Comparison of ENCODE assay signal across 23 cellular contexts in the genomic region with DNA sequence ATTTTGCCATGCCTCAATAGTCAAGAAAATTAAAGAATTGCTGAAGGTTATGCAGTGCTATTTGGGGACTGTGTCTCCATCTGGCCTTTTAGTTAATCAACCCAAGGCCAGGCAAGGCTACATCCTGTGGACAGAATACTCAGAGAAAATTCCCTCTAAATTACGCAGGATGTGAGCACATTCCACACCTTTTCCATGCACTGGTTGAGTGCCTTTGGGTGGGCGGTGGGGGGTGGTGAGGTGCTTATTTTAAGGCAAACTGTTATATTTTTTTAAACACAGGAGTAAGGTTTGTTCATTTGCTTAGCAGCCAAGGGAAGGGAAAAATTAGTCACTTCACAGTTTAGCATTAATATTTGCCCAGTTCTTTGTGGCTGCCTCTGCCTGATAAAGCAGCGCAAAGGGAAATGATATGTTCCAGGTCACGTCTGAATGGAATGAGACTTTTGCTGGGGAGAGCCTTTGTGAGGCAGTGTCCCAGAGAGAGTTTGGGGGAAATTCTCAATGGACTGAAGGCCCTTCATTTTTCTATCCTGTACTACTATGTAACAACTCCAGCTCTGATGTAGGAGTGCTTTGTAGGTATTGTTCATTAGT. TPM values are rescaled to one million over a fixed set of nuclear protein-coding genes. Genes with fewer than 3 reads are reported as not detected.
A peak's percentile ranks its signal among the peaks of the same experiment; 100 is the strongest.
DNase-seq lines count a peak whose midpoint lies in the region; ATAC-seq and TF ChIP-seq lines count a peak whose summit lies in the region.
"Had no signal": no experiment of that assay in that cellular context is flagged by ENCODE, and none has a peak within 500 bp of the region (broad histone marks: within the 10 kb centered on the region; RNA-seq: fewer than 3 reads in every experiment).

No MANE protein-coding gene starts in this region.

- CTCF ChIA-PET in naive thymus-derived CD4-positive, alpha-beta T cell (lab: Charles Lee), result no interaction called here

- peaks cover 6 to 22% (median 7%) of the 10 kb centered on the region in 3 donors for H3K27me3 Mint-ChIP-seq in CD14-positive monocyte (ENCODE audit: low read depth in 3 of 3)
- H3K27me3 Mint-ChIP-seq in naive thymus-derived CD4-positive, alpha-beta T cell, result peaks cover 25 to 38% (median 30%) of the 10 kb centered on the region in 5 donors

- no peak for TF ChIP-seq CTCF in right atrium auricular region (IDR thresholded peaks at IDR 0.05)
- no peak for TF ChIP-seq CTCF in epithelial cell of proximal tubule (conservative IDR thresholded peaks at IDR 0.05; ENCODE audit: low read depth, low read length)
- TF ChIP-seq CTCF in CD14-positive monocyte (IDR thresholded peaks at IDR 0.05), result no peak

- peak; percentile 29 for ATAC-seq in left ventricle myocardium superior
- no peak for ATAC-seq in naive thymus-derived CD4-positive, alpha-beta T cell
- ATAC-seq: SK-N-SH treated with all-trans-retinoic acid at 6 μM for 48 hours had no signal

- peaks cover 0 to 26% of the 10 kb centered on the region in 2 donors for H3K4me1 ChIP-seq in right atrium auricular region
- H3K4me1 ChIP-seq in naive thymus-derived CD4-positive, alpha-beta T cell (ENCODE audit: control insufficient read depth in 2 of 2, insufficient read depth in 2 of 2, low read length in 2 of 2), result no peaks in the 10 kb centered on the region
- H3K4me1 ChIP-seq: BLaER1, SJCRH30 had no signal

- intact Hi-C loops in left ventricle myocardium superior (cut with micrococcal nuclease), result loop anchor here (2.0 kb wide), 1 partner anchor 50 kb away; no protein-coding TSS in a partner anchor
- intact Hi-C loops in CD14-positive monocyte (cut with micrococcal nuclease), result no loop called here
- intact Hi-C loops in naive thymus-derived CD4-positive, alpha-beta T cell (cut with micrococcal nuclease), result no loop called here

- DNase-seq in left ventricle myocardium superior (no peak), right atrium auricular region (ENCODE audit: low spot score) (no peak), epithelial cell of proximal tubule (ENCODE audit: low read depth) (peak; percentile 36), left kidney (ENCODE audit: low read depth, low spot score) (peak; percentile 37), CD14-positive monocyte (ENCODE audit: low spot score) (no peak), H7 (no peak)
- no peak for DNase-seq in naive thymus-derived CD4-positive, alpha-beta T cell
- DNase-seq: CD4-positive, alpha-beta T cell; GM23248; HCEC 1CT; MM.1S; NCI-H1048; NCI-H1694; NCI-H2029 treated with DMSO at 0.1 percent for 48 hours; NCI-H524 treated with DMSO at 0.1 percent for 48 hours; NCI-H774; SJCRH30 had no signal

- H3K4me1 Mint-ChIP-seq in CD14-positive monocyte, result no peaks in the 10 kb centered on the region
- peaks cover 0 to 1% (median 0%) of the 10 kb centered on the region in 7 donors for H3K4me1 Mint-ChIP-seq in naive thymus-derived CD4-positive, alpha-beta T cell

- H3K27ac Mint-ChIP-seq in CD14-positive monocyte, result no peak overlapping the region
- H3K27ac Mint-ChIP-seq in naive thymus-derived CD4-positive, alpha-beta T cell, result no peak overlapping the region
- H3K27ac Mint-ChIP-seq: CD4-positive, alpha-beta T cell; IgD-negative memory B cell had no signal

- H3K27ac ChIP-seq in right atrium auricular region, result no peak overlapping the region
- no peak overlapping the region for H3K27ac ChIP-seq in naive thymus-derived CD4-positive, alpha-beta T cell (ENCODE audit: low read depth, low read length)
- H3K27ac ChIP-seq: BLaER1, GM23248, HL-60, KMS-11, SJCRH30 had no signal

- no peak overlapping the region for H3K4me3 ChIP-seq in right atrium auricular region
- H3K4me3 ChIP-seq in epithelial cell of proximal tubule (ENCODE audit: low read depth, low read length), result no peak overlapping the region
- H3K4me3 ChIP-seq in naive thymus-derived CD4-positive, alpha-beta T cell (ENCODE audit: low read length), result no peak overlapping the region
- H3K4me3 ChIP-seq in H7 (ENCODE audit: insufficient read depth, low read depth, low read length), result no peak overlapping the region
- H3K4me3 ChIP-seq: BLaER1, GM23248, SJCRH30 had no signal

- H3K36me3 Mint-ChIP-seq in CD14-positive monocyte, result no peaks in the 10 kb centered on the region
- H3K36me3 Mint-ChIP-seq in naive thymus-derived CD4-positive, alpha-beta T cell, result no peaks in the 10 kb centered on the region

- H3K9me3 ChIP-seq in right atrium auricular region, result no peaks in the 10 kb centered on the region
- no peaks in the 10 kb centered on the region for H3K9me3 ChIP-seq in naive thymus-derived CD4-positive, alpha-beta T cell (ENCODE audit: control insufficient read depth in 2 of 3, low read length in 3 of 3)
- H3K9me3 ChIP-seq: BLaER1, SJCRH30 had no signal

- peaks cover 0 to 2% (median 0%) of the 10 kb centered on the region in 7 donors for H3K9me3 Mint-ChIP-seq in CD14-positive monocyte
- H3K9me3 Mint-ChIP-seq in naive thymus-derived CD4-positive, alpha-beta T cell, result peaks cover 0 to 2% (median 0%) of the 10 kb centered on the region in 11 donors
- H3K9me3 Mint-ChIP-seq: CD4-positive, alpha-beta T cell had no signal

- H3K27me3 ChIP-seq in right atrium auricular region (no peaks in the 10 kb centered on the region), H7 (ENCODE audit: control insufficient read depth, insufficient read depth, low read length) (peaks cover 1% of the 10 kb centered on the region; the same call in 1 of the 2 replicates)
- H3K27me3 ChIP-seq in naive thymus-derived CD4-positive, alpha-beta T cell (ENCODE audit: control insufficient read depth in 2 of 2, insufficient read depth in 2 of 2, low read length in 2 of 2), result no peaks in the 10 kb centered on the region
- H3K27me3 ChIP-seq: BLaER1 had no signal

- no peaks in the 10 kb centered on the region for H3K36me3 ChIP-seq in right atrium auricular region
- H3K36me3 ChIP-seq in naive thymus-derived CD4-positive, alpha-beta T cell (ENCODE audit: control insufficient read depth in 2 of 3, insufficient read depth in 3 of 3, low read length in 3 of 3), result no peaks in the 10 kb centered on the region
- no peaks in the 10 kb centered on the region for H3K36me3 ChIP-seq in H7 (replicated peaks; ENCODE audit: control insufficient read depth, insufficient read depth, low read length)
- H3K36me3 ChIP-seq: BLaER1, SJCRH30 had no signal

- no peak overlapping the region for H3K4me3 Mint-ChIP-seq in CD14-positive monocyte
- no peak overlapping the region for H3K4me3 Mint-ChIP-seq in naive thymus-derived CD4-positive, alpha-beta T cell
- H3K4me3 Mint-ChIP-seq: CD4-positive, alpha-beta T cell; IgD-negative memory B cell had no signal

- POLR2A ChIA-PET in naive thymus-derived CD4-positive, alpha-beta T cell (lab: Charles Lee), result no interaction called here

RNA-seq across cellular contexts. Expression of a gene that starts 17.2 kb away (rescaled TPM):
- 2.2 TPM for total RNA-seq in left ventricle myocardium superior
- 100 to 1,000 TPM in 1 of 2 donors, 10 to 100 TPM in 1; 74.6 to 166 TPM for total RNA-seq in right atrium auricular region
- not detected in 2 replicates for total RNA-seq in epithelial cell of proximal tubule
- not detected for polyA plus RNA-seq in CD14-positive monocyte
- not detected for total RNA-seq in naive thymus-derived CD4-positive, alpha-beta T cell
- polyA plus RNA-seq in naive thymus-derived CD4-positive, alpha-beta T cell, result not detected
- total RNA-seq in H7 (2014; rRNA removed; shearing (Covaris generic)), result 0.85 and 1.7 TPM in 2 replicates
- total RNA-seq: CD4-positive, alpha-beta T cell; GM23248; SJCRH30 had no signal
- polyA plus RNA-seq: AG04450, GM23248, IgD-negative memory B cell had no signal

Comparison
In these comparisons a context has a peak if more than half of its experiments do, and no peak if none do; other contexts are left out.
1. RNA of a gene that starts 17.2 kb away (total RNA-seq): 74.6 to 166 TPM in right atrium auricular region; 2.2 TPM in left ventricle myocardium superior (single experiment), 0.85 to 1.7 TPM in H7, not detected in epithelial cell of proximal tubule and not detected in naive thymus-derived CD4-positive, alpha-beta T cell; every median in the first group is over 10 times any median in the second.
2. DNase-seq: peak in epithelial cell of proximal tubule (single experiment) and left kidney (single experiment); none in left ventricle myocardium superior (single experiment), right atrium auricular region (single experiment), CD14-positive monocyte (single experiment), naive thymus-derived CD4-positive, alpha-beta T cell (0 of 9) and H7 (single experiment).